21 cellular contexts compared by ENCODE assay signal in genomic region chr12:106999444-106999843, GRCh38. TPM values are rescaled to one million over a fixed set of nuclear protein-coding genes. Genes with fewer than 3 reads are reported as not detected.
DNase-seq lines count a peak whose midpoint lies in the region; ATAC-seq, FAIRE-seq and TF ChIP-seq lines count a peak whose summit lies in the region.
"Had no signal": no experiment of that assay in that cellular context is flagged by ENCODE, and none has a peak within 500 bp of the region (broad histone marks: within the 10 kb centered on the region; RNA-seq: fewer than 3 reads in every experiment).

No MANE protein-coding gene starts in this region.

- no peak overlapping the region for H4K5ac ChIP-seq in H9 (ENCODE audit: insufficient read length, low read depth, low read length)

- TF ChIP-seq POLR2A in uterus (IDR thresholded peaks at IDR 0.05), result no peak

- H2AFZ ChIP-seq in GM23248 (no peak overlapping the region), H9 (ENCODE audit: low read length) (no peak overlapping the region)
- H2AFZ ChIP-seq: GM23338 had no signal

- no peaks in the 10 kb centered on the region; a peak in 1 of 5 replicates for H3K9me3 Mint-ChIP-seq in H9
- H3K9me3 Mint-ChIP-seq: GM23338 had no signal

- no peak overlapping the region for H3K18ac ChIP-seq in H9 (ENCODE audit: insufficient read length, low read depth, low read length)

- no peaks in the 10 kb centered on the region for H3K4me1 Mint-ChIP-seq in H9
- H3K4me1 Mint-ChIP-seq: GM23338 had no signal

- no peak overlapping the region for H2BK15ac ChIP-seq in H9 (ENCODE audit: low read depth, low read length)

- TF ChIP-seq CTCF in bronchial epithelial cell (IDR thresholded peaks at IDR 0.05; ENCODE audit: insufficient read depth, low read length, severe bottlenecking) (no peak), fibroblast of the aortic adventitia (IDR thresholded peaks at IDR 0.05; ENCODE audit: insufficient read depth, low read length) (no peak), H9 (conservative IDR thresholded peaks at IDR 0.05) (no peak), uterus (IDR thresholded peaks at IDR 0.05) (no peak)

- no peak overlapping the region for H4K8ac ChIP-seq in H9 (replicated peaks; ENCODE audit: insufficient read length, low read depth, low read length)

- no peak overlapping the region for H4K91ac ChIP-seq in H9 (ENCODE audit: insufficient read length, low read depth, low read length)

- no peaks in the 10 kb centered on the region for H3K23me2 ChIP-seq in H9 (ENCODE audit: insufficient read length, low read depth, low read length, poor library complexity, severe bottlenecking)

- H3K9me3 ChIP-seq in GM23248 (ENCODE audit: low read depth) (no peaks in the 10 kb centered on the region), H9 (ENCODE audit: control insufficient read depth, low read depth, low read length) (no peaks in the 10 kb centered on the region), uterus (no peaks in the 10 kb centered on the region)

- DNase-seq in GM23248 (peak; percentile 58), bronchial epithelial cell (ENCODE audit: low read depth) (peak; percentile 94), fibroblast of the aortic adventitia (ENCODE audit: low read depth) (peak; percentile 82), sciatic nerve (ENCODE audit: low spot score) (no peak), NCI-H187 (lab: John Stamatoyannopoulos, UW) (no peak), H9 (no peak), uterus (no peak)
- DNase-seq: AML-193, COR-L47, DMS153, NCI-H1092, NCI-H1694, NCI-H2107, NCI-H2227 treated with DMSO at 0.1 percent for 48 hours, NCI-H524 treated with DMSO at 0.1 percent for 48 hours, Right ventricle myocardium superior had no signal

- no peak overlapping the region for H3K4ac ChIP-seq in H9 (ENCODE audit: low read depth, low read length)

- no peaks in the 10 kb centered on the region; the same call in 1 of the 2 replicates for H3F3A ChIP-seq in GM23248 (ENCODE audit: insufficient read depth)

- no peaks in the 10 kb centered on the region for H3K27me3 Mint-ChIP-seq in H9 (ENCODE audit: low read depth)

- peak; percentile 36 for FAIRE-seq in bronchial epithelial cell (lab: Jason Lieb, UNC)

- H2BK120ac ChIP-seq in H9 (ENCODE audit: low read depth, low read length, poor library complexity, severe bottlenecking), result no peak overlapping the region

- no peak overlapping the region for H2BK20ac ChIP-seq in H9 (ENCODE audit: low read depth, low read length, poor library complexity, severe bottlenecking)

- no peaks in the 10 kb centered on the region for H3K27me3 ChIP-seq in GM23248 (replicated peaks; ENCODE audit: insufficient read depth)
- no peaks in the 10 kb centered on the region for H3K27me3 ChIP-seq in bronchial epithelial cell (ENCODE audit: control insufficient read depth, insufficient read depth, low read length)
- H3K27me3 ChIP-seq in H9 (ENCODE audit: insufficient read depth, low read length), result no peaks in the 10 kb centered on the region
- H3K27me3 ChIP-seq in uterus, result no peaks in the 10 kb centered on the region

- in situ Hi-C loops in GM23248 (cut with MboI), result no loop called here

- H3K36me3 ChIP-seq in GM23248 (ENCODE audit: low read depth) (no peaks in the 10 kb centered on the region), bronchial epithelial cell (ENCODE audit: control insufficient read depth, insufficient read depth, low read length) (no peaks in the 10 kb centered on the region), uterus (no peaks in the 10 kb centered on the region)

- intact Hi-C loops in sciatic nerve (cut with DNase I) (no loop called here), uterus (cut with DNase I; ENCODE audit: low total_unique reads) (no loop called here)

- no peak overlapping the region for H3K9ac ChIP-seq in GM23248
- no peak overlapping the region for H3K9ac ChIP-seq in H9 (ENCODE audit: extremely low read depth, insufficient read length, low read length)
- H3K9ac ChIP-seq: KMS-11 had no signal

- H3K27ac Mint-ChIP-seq in H9, result no peak overlapping the region
- H3K27ac Mint-ChIP-seq: GM23338 had no signal

- ATAC-seq in sciatic nerve (peak; percentile 62), HG02678 (IDR thresholded peaks at IDR 0.05; ENCODE audit: unreplicated experiment) (no peak)
- ATAC-seq: GM23338, Panc1 had no signal

- H4K20me1 ChIP-seq in GM23248 (ENCODE audit: insufficient read depth), result no peaks in the 10 kb centered on the region
- no peaks in the 10 kb centered on the region for H4K20me1 ChIP-seq in H9 (ENCODE audit: control insufficient read depth, insufficient read depth, insufficient read length)

- no peak overlapping the region for H2BK5ac ChIP-seq in H9 (ENCODE audit: insufficient read length, low read length)

- no peak overlapping the region for H2BK12ac ChIP-seq in H9 (ENCODE audit: insufficient read length, low read depth, low read length)

- H3K56ac ChIP-seq in H9 (ENCODE audit: insufficient read length, low read depth, low read length), result no peak overlapping the region

- no peak overlapping the region for H3K14ac ChIP-seq in H9 (ENCODE audit: insufficient read depth, low read length)

- H3K4me3 ChIP-seq in GM23248 (no peak overlapping the region), bronchial epithelial cell (ENCODE audit: low read depth, low read length) (no peak overlapping the region), fibroblast of the aortic adventitia (ENCODE audit: low read depth, low read length) (no peak overlapping the region), uterus (no peak overlapping the region)
- H3K4me3 ChIP-seq: GM23338, SK-N-MC had no signal

- H3K23ac ChIP-seq in H9 (ENCODE audit: insufficient read length, low read depth, low read length), result no peak overlapping the region

- H2AK5ac ChIP-seq in H9 (ENCODE audit: insufficient read length, low read length), result no peak overlapping the region

- H3K9me2 ChIP-seq in GM23248 (ENCODE audit: insufficient read depth), result no peaks in the 10 kb centered on the region

- peaks cover 10% of the 10 kb centered on the region for H3K4me1 ChIP-seq in GM23248 (ENCODE audit: insufficient read depth)
- no peaks in the 10 kb centered on the region for H3K4me1 ChIP-seq in H9 (ENCODE audit: insufficient read depth, low read length)
- no peaks in the 10 kb centered on the region for H3K4me1 ChIP-seq in uterus

- H3K36me3 Mint-ChIP-seq in H9 (ENCODE audit: insufficient read depth in 1 of 3, low read depth in 3 of 3), result peaks cover 18 to 37% (median 34%) of the 10 kb centered on the region in 3 experiments; a peak in 6 of 7 replicates

- WGBS in GM23248 (ENCODE audit: low coverage in 1 of 2, low lambda C conversion rate in 2 of 2, missing lambda C conversion rate in 2 of 2), 2 experiments, result 55 to 57% methylated on average over 6 of the region's 6 CpGs
- no CpG with 5 or more reads among the region's 6 CpGs for WGBS in H9 (ENCODE audit: extremely low coverage, insufficient read length, low lambda C conversion rate)

- no peak overlapping the region for H3T11ph ChIP-seq in H9 (ENCODE audit: low read length)

- H3K79me2 ChIP-seq in GM23248 (ENCODE audit: insufficient read depth) (no peaks in the 10 kb centered on the region), H9 (ENCODE audit: insufficient read depth, low read length) (no peaks in the 10 kb centered on the region)

- H3K27ac ChIP-seq in GM23248 (no peak overlapping the region), H9 (ENCODE audit: insufficient read length, low read depth, low read length) (no peak overlapping the region), uterus (no peak overlapping the region)
- H3K27ac ChIP-seq: KMS-11, SK-N-MC had no signal

- H3K4me3 Mint-ChIP-seq in H9, result no peak overlapping the region
- H3K4me3 Mint-ChIP-seq: GM23338 had no signal

- H3K4me2 ChIP-seq in GM23248 (ENCODE audit: unreplicated experiment) (no peak overlapping the region), H9 (ENCODE audit: insufficient read depth, insufficient read length, low read length) (no peak overlapping the region)
- H3K4me2 ChIP-seq: GM23338, KMS-11 had no signal

- H3K79me1 ChIP-seq in H9 (ENCODE audit: insufficient read depth, low read depth, low read length, poor library complexity, severe bottlenecking), result no peaks in the 10 kb centered on the region

RNA-seq across cellular contexts. Expression of gene MTERF2, which starts 12.5 kb away (rescaled TPM):
- 4.6 and 6.4 TPM in 2 replicates for total RNA-seq in GM23248 (2014; rRNA removed; shearing (Covaris generic))
- polyA plus RNA-seq in GM23248 (2016; fragmentation: Nextera tagmentation; extraction: Ambion mirVana), result 6.4 and 7.7 TPM in 2 replicates
- total RNA-seq in bronchial epithelial cell, result 3.6 and 3.9 TPM in 2 replicates
- total RNA-seq in fibroblast of the aortic adventitia (ENCODE audit: low replicate concordance), result 5.2 and 7.4 TPM in 2 replicates
- total RNA-seq in sciatic nerve, result 15.2 TPM
- total RNA-seq in H9 (2021), result 5.0 and 7.2 TPM in 2 replicates
- total RNA-seq in uterus, result 10 to 100 TPM in 3 of 4 donors, 1 to 10 TPM in 1; 3.8 to 31.5 (median 18.6) TPM

RNA-seq across cellular contexts. Expression of gene TMEM263, which starts 43.7 kb away (rescaled TPM):
- 132 and 147 TPM in 2 replicates for total RNA-seq in GM23248 (2014; rRNA removed; shearing (Covaris generic))
- 136 and 139 TPM in 2 replicates for polyA plus RNA-seq in GM23248 (2016; fragmentation: Nextera tagmentation; extraction: Ambion mirVana)
- total RNA-seq in bronchial epithelial cell, result 15.9 and 26.6 TPM in 2 replicates
- 136 and 138 TPM in 2 replicates for total RNA-seq in fibroblast of the aortic adventitia (ENCODE audit: low replicate concordance)
- total RNA-seq in sciatic nerve, result 44.0 TPM
- 10.7 and 11.8 TPM in 2 replicates for total RNA-seq in H9 (2021)
- 100 to 1,000 TPM in 1 of 4 donors, 10 to 100 TPM in 3; 35.9 to 157 (median 46.0) TPM for total RNA-seq in uterus

Comparison
In these comparisons a context has a peak if more than half of its experiments do, and no peak if none do; other contexts are left out.
1. DNase-seq: peak in GM23248 (single experiment), bronchial epithelial cell (single experiment) and fibroblast of the aortic adventitia (single experiment); none in sciatic nerve (single experiment), NCI-H187 (0 of 2), H9 (single experiment) and uterus (0 of 2).